Comparison of ENCODE assay signal across 9 cellular contexts in genomic region chr18:51881394-51881793, GRCh38.
"Had no signal": no experiment of that assay in that cellular context is flagged by ENCODE, and none has a peak within 500 bp of the region (broad histone marks: within the 10 kb centered on the region; RNA-seq: fewer than 3 reads in every experiment).

No MANE protein-coding gene starts in this region.

- H3K4me1 ChIP-seq: HAP-1 had no signal

- DNase-seq: GM23248, GOT3, H7, HFFc6, KG1 had no signal

- H2AFZ ChIP-seq: GM23248 had no signal

- FAIRE-seq: HTR-8/SVneo, K562 had no signal

- H3K27ac ChIP-seq: GM23248 had no signal

- H3K9me3 ChIP-seq: HAP-1 had no signal

- H3K36me3 ChIP-seq: HAP-1 had no signal

- H3K9ac ChIP-seq: GM23248 had no signal

- ATAC-seq: HCT116, K562 had no signal

- H3K4me3 ChIP-seq: GM23248, HAP-1, K562 had no signal
